In the genomic region with DNA sequence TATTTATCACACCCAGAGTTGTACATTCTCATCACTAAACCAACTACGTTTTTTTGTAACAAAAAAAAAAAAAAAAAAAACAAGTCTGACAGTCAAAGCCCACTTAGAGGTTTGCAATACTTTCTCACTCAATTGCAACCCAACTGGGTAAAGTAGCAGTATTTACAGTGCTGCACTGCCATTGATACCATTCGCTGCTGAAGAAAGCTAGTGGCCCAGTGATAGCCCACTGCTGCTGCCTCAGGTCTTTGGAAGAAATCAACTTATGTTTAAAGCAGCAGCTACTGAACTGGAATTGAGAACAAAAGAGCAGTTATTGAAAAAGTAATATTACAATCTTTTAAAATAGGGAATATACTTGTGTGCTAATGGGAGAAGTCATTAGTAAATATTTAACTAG, we compare ENCODE assay signal across 8 cellular contexts. TPM values are rescaled to one million over a fixed set of nuclear protein-coding genes. Genes with fewer than 3 reads are reported as not detected.
DNase-seq lines count a peak whose midpoint lies in the region; ATAC-seq and TF ChIP-seq lines count a peak whose summit lies in the region.

No MANE protein-coding gene starts in this region.

- peaks cover 72% of the 10 kb centered on the region for H3K79me2 ChIP-seq in ACC112 (ENCODE audit: control insufficient read depth, insufficient read depth, low read length, unreplicated experiment)

- no peak overlapping the region for H3K14ac ChIP-seq in IMR-90 (replicated peaks; ENCODE audit: low read depth, low read length)

- no peak overlapping the region for H3K56ac ChIP-seq in IMR-90 (ENCODE audit: extremely low read depth, insufficient read depth, low read length)

- no peak overlapping the region for H3K4ac ChIP-seq in IMR-90 (ENCODE audit: low read depth, low read length)

- TF ChIP-seq RAD21 in IMR-90 (IDR thresholded peaks at IDR 0.05; ENCODE audit: low read length), result no peak

- H3K36me3 ChIP-seq in ACC112 (ENCODE audit: insufficient read depth, low read length) (peaks cover 57% of the 10 kb centered on the region), IMR-90 (ENCODE audit: control insufficient read depth, insufficient read depth, low read length) (peaks cover 40% of the 10 kb centered on the region), breast epithelium (peaks cover 15% of the 10 kb centered on the region), mucosa of rectum (ENCODE audit: control insufficient read depth in 2 of 2, insufficient read depth in 2 of 2, low read length in 2 of 2) (peaks cover 43% of the 10 kb centered on the region in 2 donors)

- no TSS peak for BruUV-seq in IMR-90 (replicated peaks; lab: Mats Ljungman, UMichigan)

- H3K9me3 ChIP-seq in IMR-90 (ENCODE audit: control insufficient read depth, insufficient read depth, low read length), result no peaks in the 10 kb centered on the region
- H3K9me3 ChIP-seq in breast epithelium, result no peaks in the 10 kb centered on the region
- no peaks in the 10 kb centered on the region for H3K9me3 ChIP-seq in mucosa of rectum (ENCODE audit: control insufficient read depth in 2 of 2, low read length in 2 of 2)

- no peak overlapping the region for H4K91ac ChIP-seq in IMR-90 (ENCODE audit: insufficient read depth, low read depth, low read length)

- H2AK9ac ChIP-seq in IMR-90 (replicated peaks; ENCODE audit: low read depth, low read length, poor library complexity), result no peak overlapping the region

- no peaks in the 10 kb centered on the region for H3K9me1 ChIP-seq in IMR-90 (ENCODE audit: insufficient read depth, low read length)

- dilution Hi-C loops in IMR-90 (cut with HindIII; ENCODE audit: low sequenced_read_pairs, unreplicated experiment), result no loop called here

- H3K4me1 ChIP-seq in ACC112 (ENCODE audit: control insufficient read depth, insufficient read depth, low read length, unreplicated experiment), result peaks cover 49% of the 10 kb centered on the region
- peaks cover 6% of the 10 kb centered on the region for H3K4me1 ChIP-seq in IMR-90 (ENCODE audit: control insufficient read depth, insufficient read depth, low read length)
- H3K4me1 ChIP-seq in breast epithelium, result peaks cover 0 to 15% of the 10 kb centered on the region in 2 donors
- H3K4me1 ChIP-seq in mucosa of rectum (ENCODE audit: control insufficient read depth in 2 of 2, insufficient read depth in 2 of 2, low read length in 2 of 2), result peaks cover 21 to 30% of the 10 kb centered on the region in 2 donors

- peaks cover 9 to 25% of the 10 kb centered on the region in 2 experiments; a peak in 3 of 4 replicates for H3K79me1 ChIP-seq in IMR-90 (ENCODE audit: low read depth in 1 of 2, low read length in 2 of 2)

- H3K4me3 ChIP-seq in ACC112 (ENCODE audit: low read depth, low read length) (peak overlapping the region; percentile 99), IMR-90 (ENCODE audit: insufficient read depth, low read depth, low read length) (peak overlapping the region; percentile 74), breast epithelium (peak overlapping the region; percentile 98 to 99 (median 99)), mucosa of rectum (ENCODE audit: low read length in 2 of 2) (peak overlapping the region; percentile 85 to 92)

- no peak overlapping the region for H3K18ac ChIP-seq in IMR-90 (ENCODE audit: low read depth, low read length)

- DNase-seq in IMR-90, result no peak
- DNase-seq in breast epithelium (ENCODE audit: low spot score in 2 of 2), result no peak
- no peak for DNase-seq in activated CD4-positive, alpha-beta T cell treated with anti-CD3 and anti-CD28 coated beads, Interleukin-2, amount 50 U/mL, for 48 hours
- no peak for DNase-seq in NOMO-1 (lab: John Stamatoyannopoulos, UW; ENCODE audit: unreplicated experiment in 2 of 2)
- DNase-seq in NCI-H748 treated with DMSO at 0.1 percent for 48 hours (lab: John Stamatoyannopoulos, UW), result no peak

- no peak for ATAC-seq in IMR-90 (ENCODE audit: low read depth)
- no peak for ATAC-seq in GM19463 (IDR thresholded peaks at IDR 0.05; ENCODE audit: unreplicated experiment)

- H3K23ac ChIP-seq in IMR-90 (ENCODE audit: low read depth, low read length), result no peak overlapping the region

- no peak for TF ChIP-seq CTCF in IMR-90 (conservative IDR thresholded peaks at IDR 0.05; ENCODE audit: low read depth, low read length)
- TF ChIP-seq CTCF in breast epithelium (IDR thresholded peaks at IDR 0.05), result no peak

- CTCF ChIA-PET in IMR-90 (lab: Yijun Ruan, JAX), result interaction anchor here (0.7 to 1.8 kb wide), 6 partner anchors 10 to 181 kb away, joined by 3 to 10 read pairs (median 5); no protein-coding TSS in a partner anchor

- H4K20me1 ChIP-seq in IMR-90 (ENCODE audit: insufficient read depth, low read length), result peaks cover 64% of the 10 kb centered on the region

- no peak overlapping the region for H4K8ac ChIP-seq in IMR-90 (ENCODE audit: low read depth in 2 of 2, low read length in 2 of 2)

- peak overlapping the region; percentile 95 for H3K9ac ChIP-seq in IMR-90 (ENCODE audit: low read depth, low read length)
- H3K9ac ChIP-seq in mucosa of rectum (ENCODE audit: low read depth in 1 of 2, low read length in 2 of 2), result peak overlapping the region; percentile 71 to 98

- H2AFZ ChIP-seq in ACC112 (ENCODE audit: low read length, unreplicated experiment), result no peak overlapping the region
- H2AFZ ChIP-seq in IMR-90 (replicated peaks; ENCODE audit: low read length, poor library complexity), result no peak overlapping the region

- no peak overlapping the region for H2BK120ac ChIP-seq in IMR-90 (ENCODE audit: low read depth, low read length)

- H3K27me3 ChIP-seq in ACC112 (ENCODE audit: insufficient read depth, low read length) (no peaks in the 10 kb centered on the region), IMR-90 (ENCODE audit: control insufficient read depth, insufficient read depth, low read length) (no peaks in the 10 kb centered on the region), breast epithelium (no peaks in the 10 kb centered on the region), mucosa of rectum (ENCODE audit: control insufficient read depth in 2 of 2, insufficient read depth in 2 of 2, low read length in 2 of 2) (no peaks in the 10 kb centered on the region)

- WGBS in IMR-90 (ENCODE audit: extremely low coverage in 2 of 2, insufficient read length in 1 of 2), 2 experiments, result no CpG with 5 or more reads among the region's 2 CpGs

- no peak overlapping the region for H2BK5ac ChIP-seq in IMR-90 (ENCODE audit: low read depth, low read length, poor library complexity, severe bottlenecking)

- TF ChIP-seq POLR2A in IMR-90 (IDR thresholded peaks at IDR 0.05; ENCODE audit: low read depth, low read length) (no peak), breast epithelium (IDR thresholded peaks at IDR 0.05) (no peak)

- no peak overlapping the region for H4K5ac ChIP-seq in IMR-90 (ENCODE audit: low read depth, low read length)

- POLR2A ChIA-PET in IMR-90 (lab: Charles Lee; ENCODE audit: unreplicated experiment), result interaction anchor here (1.6 kb wide), 1 partner anchor 103 kb away, joined by 7 read pairs; no protein-coding TSS in a partner anchor

- H3K27ac ChIP-seq in ACC112 (ENCODE audit: low read depth, low read length) (no peak overlapping the region), IMR-90 (ENCODE audit: insufficient read depth, low read length) (no peak overlapping the region), breast epithelium (peak overlapping the region; percentile 5 to 99), mucosa of rectum (ENCODE audit: low read depth in 2 of 2, low read length in 2 of 2) (no peak overlapping the region)

- intact Hi-C loops in IMR-90 (cut with micrococcal nuclease) (loop anchor here (1.0 to 2.0 kb wide), 3 partner anchors 57 to 181 kb away; no protein-coding TSS in a partner anchor), breast epithelium (cut with DNase I; ENCODE audit: low total_unique reads) (loop anchor here (5.0 kb wide), 1 partner anchor 106 kb away; a partner anchor contains a TSS)

- H2BK15ac ChIP-seq in IMR-90 (ENCODE audit: low read depth, low read length), result no peak overlapping the region

- in situ Hi-C loops in IMR-90 (cut with MboI; ENCODE audit: low sequenced_read_pairs), result no loop called here

- peak overlapping the region; percentile 100 for H3K4me2 ChIP-seq in IMR-90 (ENCODE audit: low read depth, low read length)

- no peak overlapping the region for H2BK20ac ChIP-seq in IMR-90 (ENCODE audit: low read depth, low read length)

- H2AK5ac ChIP-seq in IMR-90 (ENCODE audit: low read depth, low read length), result no peak overlapping the region

TF ChIP-seq in IMR-90, 13 proteins besides CTCF, POLR2A, EP300 and RAD21:
- no peak for TF ChIP-seq BHLHE40 (IDR thresholded peaks at IDR 0.05; ENCODE audit: low read depth, low read length)
- no peak for TF ChIP-seq RFX5 (IDR thresholded peaks at IDR 0.05; ENCODE audit: low read depth, low read length)
- TF ChIP-seq SMC3 (IDR thresholded peaks at IDR 0.05; ENCODE audit: low read depth, low read length), result no peak
- TF ChIP-seq CEBPB (IDR thresholded peaks at IDR 0.05; ENCODE audit: low read depth, low read length), result no peak

RNA-seq across cellular contexts. Expression of gene HNRNPU, which starts 2.7 kb away (rescaled TPM):
- total RNA-seq in IMR-90 (2012; rRNA removed) (151 and 343 TPM in 2 replicates), breast epithelium (100 to 1,000 TPM; 381 to 500 (median 416) TPM)
- polyA plus RNA-seq in IMR-90 (2012; rRNA removed), result 144 and 169 TPM in 2 replicates
- 41.1 and 87.3 TPM in 2 replicates for polyA plus RNA-seq in IMR-90 (2012; cell fraction: cytosol; rRNA removed)
- 31.2 and 90.2 TPM in 2 replicates for polyA plus RNA-seq in IMR-90 (2012; cell fraction: nucleus; rRNA removed; ENCODE audit: low replicate concordance)

RNA-seq across cellular contexts. Expression of gene COX20, which starts 26.2 kb away (rescaled TPM):
- 13.3 and 26.9 TPM in 2 replicates for total RNA-seq in IMR-90 (2012; rRNA removed)
- polyA plus RNA-seq in IMR-90 (2012; rRNA removed), result 27.0 and 27.5 TPM in 2 replicates
- 4.6 and 8.8 TPM in 2 replicates for polyA plus RNA-seq in IMR-90 (2012; cell fraction: cytosol; rRNA removed)
- 1.7 and 15.7 TPM in 2 replicates for polyA plus RNA-seq in IMR-90 (2012; cell fraction: nucleus; rRNA removed; ENCODE audit: low replicate concordance)
- total RNA-seq in breast epithelium, result 10 to 100 TPM; 31.4 to 42.6 (median 35.7) TPM

Comparison
In these comparisons a context has a peak if more than half of its experiments do, and no peak if none do; other contexts are left out.
1. H3K27ac ChIP-seq: peak in breast epithelium (2 of 2); none in ACC112 (single experiment), IMR-90 (single experiment) and mucosa of rectum (0 of 2).
2. Peak in every context shown above with its lines, with median percentiles within 50 percentile points of each other: H3K4me3 ChIP-seq.